12 cellular contexts compared by ENCODE assay signal in genomic region chr2:54620948-54621347, GRCh38.
"Had no signal": no experiment of that assay in that cellular context is flagged by ENCODE, and none has a peak within 500 bp of the region (broad histone marks: within the 10 kb centered on the region; RNA-seq: fewer than 3 reads in every experiment).

No MANE protein-coding gene starts in this region.

- H3K4me3 Mint-ChIP-seq: activated CD8-positive, alpha-beta T cell treated with anti-CD3 and anti-CD28 coated beads for 36 hours had no signal

- H3K27ac ChIP-seq: skin epidermis had no signal

- H3K4me3 ChIP-seq: esophagus muscularis mucosa, pancreas, skin epidermis had no signal

- FAIRE-seq: endometrium, pancreas had no signal

- ATAC-seq: activated CD8-positive, alpha-beta T cell treated with anti-CD3 and anti-CD28 coated beads for 36 hours; pancreas had no signal

- H3K9me3 Mint-ChIP-seq: activated CD8-positive, alpha-beta T cell treated with anti-CD3 and anti-CD28 coated beads for 36 hours had no signal

- H3K27me3 ChIP-seq: esophagus muscularis mucosa, pancreas had no signal

- DNase-seq: activated CD8-positive, alpha-beta memory T cell treated with anti-CD3 and anti-CD28 coated beads, Interleukin-2, amount 50 U/mL, for 48 hours; activated CD8-positive, alpha-beta T cell treated with anti-CD3 and anti-CD28 coated beads for 36 hours; activated naive CD4-positive, alpha-beta T cell treated with anti-CD3 and anti-CD28 coated beads, Interleukin-2, amount 50 U/mL, for 16 hours; anterior cingulate cortex; foreskin fibroblast; pancreas; stimulated activated CD4-positive, alpha-beta T cell treated with anti-CD3 and anti-CD28 coated beads, Interleukin-4, amount 100 ng/mL, for 4 hours; T-helper 9 cell; trophoblast cell had no signal

- H3K27me3 Mint-ChIP-seq: activated CD8-positive, alpha-beta T cell treated with anti-CD3 and anti-CD28 coated beads for 36 hours had no signal

- H3K9me3 ChIP-seq: esophagus muscularis mucosa, pancreas had no signal
